ENCODE assay signal across 9 cellular contexts in the genomic region with DNA sequence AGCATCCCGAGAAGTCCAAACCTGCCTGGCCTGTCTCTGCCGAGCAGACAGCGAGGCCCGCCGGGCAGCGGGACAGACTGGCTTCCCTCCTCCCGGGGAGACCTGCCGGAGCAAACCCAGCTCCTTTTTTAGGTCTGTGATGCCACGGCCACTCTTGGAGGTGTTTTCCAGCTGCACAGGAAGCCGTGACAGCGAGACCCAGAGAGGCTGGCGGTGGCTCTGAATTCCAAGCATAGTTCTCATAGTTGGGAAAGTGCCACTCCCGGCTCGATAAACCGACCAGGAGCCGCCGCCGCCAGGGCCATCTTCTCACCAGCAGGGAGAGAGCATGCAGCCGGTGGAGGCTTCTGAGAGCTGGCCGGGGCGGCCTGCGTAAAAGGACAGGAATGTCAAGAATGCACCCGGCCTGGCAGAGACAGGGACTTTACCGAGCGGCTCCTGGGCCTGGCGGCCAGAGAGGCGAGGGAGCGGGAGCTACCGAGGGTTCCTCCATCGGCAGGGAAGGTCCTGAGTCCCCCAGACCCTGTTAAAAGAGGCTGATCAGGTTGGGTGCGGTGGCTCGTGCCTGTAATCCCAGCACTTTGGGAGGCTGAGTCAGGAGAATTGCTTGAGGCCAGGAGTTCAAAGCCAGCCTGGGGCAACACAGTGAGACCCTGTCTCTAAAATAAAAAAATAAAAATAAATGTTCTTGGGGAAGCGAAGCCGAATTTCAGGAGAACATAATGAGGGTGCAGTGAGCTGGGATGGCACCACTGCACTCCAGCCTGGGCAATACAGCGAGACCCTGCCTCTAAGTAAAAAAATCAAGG.
DNase-seq lines count a peak whose midpoint lies in the region; ATAC-seq, FAIRE-seq and TF ChIP-seq lines count a peak whose summit lies in the region.
"Had no signal": no experiment of that assay in that cellular context is flagged by ENCODE, and none has a peak within 500 bp of the region (broad histone marks: within the 10 kb centered on the region; RNA-seq: fewer than 3 reads in every experiment).

No MANE protein-coding gene starts in this region.

- intact Hi-C loops in endothelial cell of umbilical vein (cut with micrococcal nuclease): loop anchor here (1.0 to 5.0 kb wide), 6 partner anchors 9 to 304 kb away; partner anchors contain the start of genes PLEKHJ1 and SF3A2
- intact Hi-C loops in activated CD4-positive, alpha-beta memory T cell treated with anti-CD3 and anti-CD28 coated beads for 36 hours (cut with micrococcal nuclease): loop anchor here (5.0 kb wide), 1 partner anchor 71 kb away; no protein-coding TSS in a partner anchor

- no peaks in the 10 kb centered on the region for H3K36me3 ChIP-seq in endothelial cell of umbilical vein (ENCODE audit: control insufficient read depth in 2 of 2, extremely low read depth in 1 of 2, insufficient read depth in 2 of 2, low read length in 2 of 2)
- no peaks in the 10 kb centered on the region for H3K36me3 ChIP-seq in mesodermal cell (ENCODE audit: control insufficient read depth, insufficient read depth, low read length)

- FAIRE-seq in endothelial cell of umbilical vein (lab: Jason Lieb, UNC): peak; percentile 96

- H3K4me3 Mint-ChIP-seq in activated CD4-positive, alpha-beta memory T cell treated with anti-CD3 and anti-CD28 coated beads for 36 hours: no peak overlapping the region
- H3K4me3 Mint-ChIP-seq: T-helper 1 cell treated with Interleukin-12 subunit alpha and Interleukin-12 subunit beta and Interleukin-4 antibody, amounts not matched to agents 30 μg/mL and 1 μg/mL, for 36 hours had no signal

- no peaks in the 10 kb centered on the region for H4K20me1 ChIP-seq in endothelial cell of umbilical vein (replicated peaks; ENCODE audit: control insufficient read depth, extremely low read depth, insufficient read depth, low read length)

- H3K79me2 ChIP-seq in endothelial cell of umbilical vein (ENCODE audit: control insufficient read depth, insufficient read depth, low read length): no peaks in the 10 kb centered on the region

- peaks cover 19% of the 10 kb centered on the region for H3K4me1 Mint-ChIP-seq in activated CD4-positive, alpha-beta memory T cell treated with anti-CD3 and anti-CD28 coated beads for 36 hours (ENCODE audit: low read depth)

- H3K27me3 Mint-ChIP-seq in activated CD4-positive, alpha-beta memory T cell treated with anti-CD3 and anti-CD28 coated beads for 36 hours: peaks cover 1% of the 10 kb centered on the region

- TF ChIP-seq POLR2A in endothelial cell of umbilical vein (IDR thresholded peaks at IDR 0.05; ENCODE audit: low read depth, low read length): peak; percentile 61

- no peak overlapping the region for H3K27ac Mint-ChIP-seq in activated CD4-positive, alpha-beta memory T cell treated with anti-CD3 and anti-CD28 coated beads for 36 hours
- H3K27ac Mint-ChIP-seq: T-helper 1 cell treated with Interleukin-12 subunit alpha and Interleukin-12 subunit beta and Interleukin-4 antibody, amounts not matched to agents 30 μg/mL and 1 μg/mL, for 36 hours had no signal

- DNase-seq in M059J (ENCODE audit: low read depth) (peak; percentile 99), endothelial cell of umbilical vein (ENCODE audit: low read depth, low spot score) (peak; percentile 94), KG1 (lab: John Stamatoyannopoulos, UW) (no peak), NCI-H345 (lab: John Stamatoyannopoulos, UW) (no peak)
- DNase-seq in activated CD4-positive, alpha-beta memory T cell treated with anti-CD3 and anti-CD28 coated beads for 36 hours: no peak

- H2AFZ ChIP-seq in endothelial cell of umbilical vein (ENCODE audit: low read depth, low read length): no peak overlapping the region

- dilution Hi-C loops in endothelial cell of umbilical vein (cut with MboI; ENCODE audit: extremely low pct_ligation_motif_present, low sequenced_read_pairs): no loop called here

- no peak overlapping the region for H3K4me2 ChIP-seq in endothelial cell of umbilical vein (ENCODE audit: insufficient read depth, low read length)

- H3K4me3 ChIP-seq in endothelial cell of umbilical vein (replicated peaks in 1 of 3; ENCODE audit: insufficient read depth in 1 of 3, low read depth in 1 of 3, low read length in 3 of 3) (peak overlapping the region in 1 of 3 experiments; percentile 0), mesodermal cell (ENCODE audit: extremely low read depth, insufficient read depth, low read length, poor library complexity, severe bottlenecking) (peak overlapping the region; percentile 14)

- 7 to 9% methylated on average over 35 of the region's 35 CpGs for WGBS in mesodermal cell (ENCODE audit: insufficient coverage in 2 of 2), 2 experiments

- peaks cover 49% of the 10 kb centered on the region for H3K4me1 ChIP-seq in endothelial cell of umbilical vein (ENCODE audit: control insufficient read depth, extremely low read depth, insufficient read depth, low read length)
- H3K4me1 ChIP-seq in mesodermal cell (ENCODE audit: control insufficient read depth, insufficient read depth, low read length, poor library complexity, severe bottlenecking): peaks cover 54% of the 10 kb centered on the region

- H3K27me3 ChIP-seq in endothelial cell of umbilical vein (ENCODE audit: control insufficient read depth in 2 of 2, insufficient read depth in 2 of 2, low read length in 2 of 2): no peaks in the 10 kb centered on the region

- CTCF ChIA-PET in endothelial cell of umbilical vein (lab: Charles Lee): interaction anchor here (0.9 to 5.2 kb wide), 11 partner anchors 7 to 96 kb away, joined by 3 to 73 read pairs (median 12); partner anchors contain the start of gene GADD45B
- CTCF ChIA-PET in activated CD4-positive, alpha-beta memory T cell treated with anti-CD3 and anti-CD28 coated beads for 36 hours (lab: Charles Lee): no interaction called here

- H3K27ac ChIP-seq in 22Rv1 (peak overlapping the region; percentile 30; the same call in 1 of the 2 replicates), endothelial cell of umbilical vein (ENCODE audit: insufficient read depth, low read depth, low read length) (peak overlapping the region; percentile 99), mesodermal cell (ENCODE audit: low read depth, low read length, severe bottlenecking) (peak overlapping the region; percentile 99)

- H3K9ac ChIP-seq in endothelial cell of umbilical vein (replicated peaks; ENCODE audit: extremely low read depth, insufficient read depth, low read length): peak overlapping the region; percentile 90

- POLR2A ChIA-PET in endothelial cell of umbilical vein (lab: Charles Lee): interaction anchor here (0.6 to 7.4 kb wide), 7 partner anchors 8 to 63 kb away, joined by 3 to 253 read pairs (median 7); partner anchors contain the start of gene GADD45B
- POLR2A ChIA-PET in activated CD4-positive, alpha-beta memory T cell treated with anti-CD3 and anti-CD28 coated beads for 36 hours (lab: Charles Lee): no interaction called here

- no peaks in the 10 kb centered on the region for H3K9me1 ChIP-seq in endothelial cell of umbilical vein (replicated peaks; ENCODE audit: control insufficient read depth, extremely low read depth, insufficient read depth, low read length)

- no peaks in the 10 kb centered on the region for H3K9me3 ChIP-seq in endothelial cell of umbilical vein (replicated peaks; ENCODE audit: control insufficient read depth, insufficient read depth, low read length)
- no peaks in the 10 kb centered on the region for H3K9me3 ChIP-seq in mesodermal cell (ENCODE audit: control insufficient read depth, low read length)

- no peaks in the 10 kb centered on the region for H3K9me3 Mint-ChIP-seq in activated CD4-positive, alpha-beta memory T cell treated with anti-CD3 and anti-CD28 coated beads for 36 hours
- H3K9me3 Mint-ChIP-seq: T-helper 1 cell treated with Interleukin-12 subunit alpha and Interleukin-12 subunit beta and Interleukin-4 antibody, amounts not matched to agents 30 μg/mL and 1 μg/mL, for 36 hours had no signal

- H3K36me3 Mint-ChIP-seq in activated CD4-positive, alpha-beta memory T cell treated with anti-CD3 and anti-CD28 coated beads for 36 hours: no peaks in the 10 kb centered on the region

- TF ChIP-seq CTCF in 22Rv1 (IDR thresholded peaks at IDR 0.05): no peak
- TF ChIP-seq CTCF in endothelial cell of umbilical vein (IDR thresholded peaks at IDR 0.05; ENCODE audit: extremely low read depth in 1 of 2, insufficient read depth in 1 of 2, low read depth in 1 of 2, low read length in 2 of 2): peak in 1 of 2 donors; percentile 47

- no peak for ATAC-seq in activated CD4-positive, CD25-positive, alpha-beta regulatory T cell treated with anti-CD3 and anti-CD28 coated beads, Interleukin-2, amount 50 U/mL, for 24 hours

- BruUV-seq in endothelial cell of umbilical vein (replicated peaks; lab: Mats Ljungman, UMichigan): TSS peak; percentile 67

TF ChIP-seq in endothelial cell of umbilical vein, 7 proteins besides CTCF, POLR2A, EP300 and RAD21:
- TF ChIP-seq MAX (IDR thresholded peaks at IDR 0.05; ENCODE audit: insufficient read depth, insufficient read length) (no peak), POLR2AphosphoS5 (IDR thresholded peaks at IDR 0.05; ENCODE audit: insufficient read depth, low read depth, low read length) (peak; percentile 91), GATA2 (IDR thresholded peaks at IDR 0.05; ENCODE audit: insufficient read depth, insufficient read length, low read depth, low read length) (no peak), FOS (IDR thresholded peaks at IDR 0.05; ENCODE audit: borderline replicate concordance, insufficient read depth, low read length) (peak; percentile 72), EZH2 (IDR thresholded peaks at IDR 0.05; ENCODE audit: borderline replicate concordance, low read depth, low read length, severe bottlenecking) (no peak), MYC (IDR thresholded peaks at IDR 0.05; ENCODE audit: low read depth, low read length) (no peak), JUN (IDR thresholded peaks at IDR 0.05; ENCODE audit: borderline replicate concordance, insufficient read depth, insufficient read length, low read depth) (peak; percentile 58)

Comparison
In these comparisons a context has a peak if more than half of its experiments do, and no peak if none do; other contexts are left out.
1. H3K27ac ChIP-seq: peak in every context shown above with its lines; median percentile 99 in endothelial cell of umbilical vein; 99 in mesodermal cell; 30 in 22Rv1.
2. DNase-seq: peak in M059J (single experiment) and endothelial cell of umbilical vein (single experiment); none in KG1 (single experiment), NCI-H345 (single experiment) and activated CD4-positive, alpha-beta memory T cell treated with anti-CD3 and anti-CD28 coated beads for 36 hours (single experiment).